In the genomic region with DNA sequence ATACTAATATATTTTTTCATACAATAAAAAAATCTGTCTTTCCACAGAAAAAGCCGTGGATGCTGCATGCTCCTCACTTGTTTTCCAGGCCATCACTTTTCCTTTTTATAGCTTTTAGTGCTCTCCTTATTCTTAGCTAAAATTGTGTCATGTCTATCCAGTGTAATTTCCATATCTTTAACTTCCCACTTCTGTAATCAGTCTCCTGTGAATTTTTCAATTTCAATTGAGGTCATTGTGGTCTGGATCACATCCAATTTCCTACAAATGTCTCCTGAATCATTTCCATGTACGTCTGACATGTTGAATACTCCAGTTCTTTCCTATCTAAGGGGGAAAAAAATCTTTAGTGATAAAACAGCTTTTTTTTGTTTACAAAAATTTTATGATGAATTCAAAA, we compare ENCODE assay signal across 12 cellular contexts.
A peak's percentile ranks its signal among the peaks of the same experiment; 100 is the strongest.
DNase-seq lines count a peak whose midpoint lies in the region; ATAC-seq and TF ChIP-seq lines count a peak whose summit lies in the region.
"Had no signal": no experiment of that assay in that cellular context is flagged by ENCODE, and none has a peak within 500 bp of the region (broad histone marks: within the 10 kb centered on the region; RNA-seq: fewer than 3 reads in every experiment).

No MANE protein-coding gene starts in this region.

- no peaks in the 10 kb centered on the region for H3K36me3 ChIP-seq in stomach

- no peak for ATAC-seq in T-cell (replicated peaks in 1 of 4)

- H3K9me3 Mint-ChIP-seq in T-cell: peaks cover 0 to 10% (median 4%) of the 10 kb centered on the region in 3 donors

- TF ChIP-seq EP300 in stomach (IDR thresholded peaks at IDR 0.05): no peak

- POLR2A ChIA-PET in T-cell (lab: Charles Lee): no interaction called here

- no peak overlapping the region for H3K27ac Mint-ChIP-seq in T-cell
- H3K27ac Mint-ChIP-seq: activated CD4-positive, alpha-beta T cell treated with anti-CD3 and anti-CD28 coated beads, Interleukin-2, amount 10 ng/mL, durations not matched to agents 24 days and 14 days had no signal

- H3K4me1 Mint-ChIP-seq in T-cell: peaks cover 0 to 16% (median 2%) of the 10 kb centered on the region in 3 donors
- H3K4me1 Mint-ChIP-seq: activated CD4-positive, alpha-beta T cell treated with anti-CD3 and anti-CD28 coated beads, Interleukin-2, amount 10 ng/mL, durations not matched to agents 24 days and 14 days had no signal

- TF ChIP-seq CTCF in dorsolateral prefrontal cortex (IDR thresholded peaks at IDR 0.05 in 54 of 56, conservative IDR thresholded peaks at IDR 0.05 in 2 of 56; ENCODE audit: low read depth in 1 of 56, partially characterized antibody in 56 of 56) (no peak), stomach (IDR thresholded peaks at IDR 0.05) (no peak)

- intact Hi-C loops in dorsolateral prefrontal cortex (cut with DNase I): no loop called here
- intact Hi-C loops in stomach (cut with DNase I; ENCODE audit: low total_unique reads): no loop called here

- no peaks in the 10 kb centered on the region for H3K36me3 Mint-ChIP-seq in T-cell

- TF ChIP-seq POLR2A in stomach (IDR thresholded peaks at IDR 0.05): no peak

- WGBS in stomach, 5 donors: 41 to 53% (median 49%) methylated on average over 2 of the region's 2 CpGs

- no peak overlapping the region for H3K4me3 Mint-ChIP-seq in T-cell
- H3K4me3 Mint-ChIP-seq: activated CD4-positive, alpha-beta T cell treated with anti-CD3 and anti-CD28 coated beads, Interleukin-2, amount 10 ng/mL, durations not matched to agents 24 days and 14 days had no signal

- H3K4me3 ChIP-seq in dorsolateral prefrontal cortex (no peak overlapping the region), stomach (no peak overlapping the region)

- H3K27me3 ChIP-seq in dorsolateral prefrontal cortex: no peaks in the 10 kb centered on the region
- H3K27me3 ChIP-seq in stomach: no peaks in the 10 kb centered on the region

- peak; percentile 34 for DNase-seq in NCI-H345 (lab: John Stamatoyannopoulos, UW)
- DNase-seq in NCI-H345 treated with DMSO at 0.1 percent for 48 hours (lab: John Stamatoyannopoulos, UW; ENCODE audit: unreplicated experiment): no peak
- DNase-seq in NCI-H446 treated with DMSO at 0.1 percent for 48 hours (lab: John Stamatoyannopoulos, UW): peak; percentile 42
- DNase-seq in cerebellar cortex (ENCODE audit: low spot score): peak; percentile 5
- DNase-seq in non-pigmented ciliary epithelial cell (ENCODE audit: low read depth): peak; percentile 76
- DNase-seq in T-cell: no peak
- no peak for DNase-seq in dorsolateral prefrontal cortex
- DNase-seq in stomach: no peak
- DNase-seq: activated CD4-positive, alpha-beta T cell treated with anti-CD3 and anti-CD28 coated beads, Interleukin-2, amount 10 ng/mL, durations not matched to agents 24 days and 14 days; activated naive CD4-positive, alpha-beta T cell treated with Interleukin-2 at 50 U/mL for 16 hours; effector CD4-positive, alpha-beta T cell; NCI-H146 had no signal

- H3K9me3 ChIP-seq in stomach: no peaks in the 10 kb centered on the region

- peak overlapping the region in 2 of 59 donors; percentile 42 to 51 for H3K27ac ChIP-seq in dorsolateral prefrontal cortex
- no peak overlapping the region for H3K27ac ChIP-seq in stomach

- no peaks in the 10 kb centered on the region for H3K27me3 Mint-ChIP-seq in T-cell
- H3K27me3 Mint-ChIP-seq: activated CD4-positive, alpha-beta T cell treated with anti-CD3 and anti-CD28 coated beads, Interleukin-2, amount 10 ng/mL, durations not matched to agents 24 days and 14 days had no signal

- no peaks in the 10 kb centered on the region for H3K4me1 ChIP-seq in stomach

- CTCF ChIA-PET in T-cell (lab: Charles Lee): no interaction called here

Comparison
In these comparisons a context has a peak if more than half of its experiments do, and no peak if none do; other contexts are left out.
1. DNase-seq: peak in NCI-H345 (single experiment), NCI-H446 treated with DMSO at 0.1 percent for 48 hours (single experiment), cerebellar cortex (single experiment) and non-pigmented ciliary epithelial cell (single experiment); none in NCI-H345 treated with DMSO at 0.1 percent for 48 hours (single experiment), T-cell (0 of 34), dorsolateral prefrontal cortex (0 of 10) and stomach (single experiment).